Comparison of ENCODE assay signal across 8 cellular contexts in the genomic region with DNA sequence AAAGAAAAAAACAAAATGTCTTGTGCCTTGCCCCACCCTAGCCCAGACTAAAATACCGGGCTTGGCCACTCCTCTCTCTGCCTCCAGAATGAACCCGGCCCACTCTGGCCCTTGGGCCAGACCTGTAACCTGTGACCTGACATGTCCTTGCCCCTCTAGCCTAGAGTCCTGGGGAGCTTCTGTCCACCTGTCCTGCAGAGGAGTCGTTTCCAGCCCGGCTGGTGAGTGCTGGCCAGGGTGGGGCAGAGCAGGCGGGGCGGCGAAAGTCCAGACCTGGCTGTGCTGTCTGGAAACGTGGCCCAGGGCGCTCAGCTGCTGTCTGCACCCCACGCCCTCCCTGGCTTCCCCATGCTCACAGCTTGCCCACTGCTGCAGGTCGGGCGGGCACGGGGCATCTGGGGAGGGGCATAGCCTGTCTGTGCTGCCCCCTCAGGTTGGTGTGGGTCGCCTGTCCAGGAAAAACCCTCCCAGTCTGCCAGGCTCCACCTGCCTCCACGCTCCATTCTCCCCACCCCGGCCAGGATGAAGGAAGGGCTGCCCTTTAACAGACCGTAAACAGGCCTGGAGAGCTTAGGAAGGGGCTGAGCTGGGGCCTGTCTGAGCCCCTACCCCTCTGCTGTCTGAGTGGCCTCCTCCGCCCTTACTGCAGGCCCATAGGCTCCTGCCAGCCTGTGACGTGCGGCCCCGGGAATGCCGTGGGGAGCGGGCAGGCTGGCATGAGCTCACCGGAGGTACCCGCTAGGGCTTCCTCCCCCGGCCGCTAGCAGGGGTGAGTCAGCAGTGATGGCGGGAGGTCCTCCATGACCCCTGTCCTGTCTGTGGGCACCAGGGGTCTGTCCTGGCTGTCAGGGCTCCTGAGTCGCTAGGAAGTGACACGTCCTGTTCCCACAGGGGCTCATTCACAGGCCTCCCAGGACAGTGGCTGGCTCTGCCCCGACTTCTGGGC. TPM values are rescaled to one million over a fixed set of nuclear protein-coding genes. Genes with fewer than 3 reads are reported as not detected.
DNase-seq lines count a peak whose midpoint lies in the region; ATAC-seq and TF ChIP-seq lines count a peak whose summit lies in the region.

No MANE protein-coding gene starts in this region.

- ATAC-seq in left colon (peak; percentile 60), GM18909 (IDR thresholded peaks at IDR 0.05; ENCODE audit: poor library complexity, unreplicated experiment) (no peak)

- H3K4me1 ChIP-seq in HUES64 (ENCODE audit: insufficient read depth, low read length) (peaks cover 14% of the 10 kb centered on the region), suprapubic skin (peaks cover 71% of the 10 kb centered on the region)

- TF ChIP-seq EP300 in suprapubic skin (IDR thresholded peaks at IDR 0.05), result no peak

- H3K9me3 ChIP-seq in AG04450 (ENCODE audit: control insufficient read depth, insufficient read depth, low read length) (no peaks in the 10 kb centered on the region; the same call in 1 of the 2 replicates), HUES64 (ENCODE audit: insufficient read depth, low read depth, low read length) (no peaks in the 10 kb centered on the region), suprapubic skin (no peaks in the 10 kb centered on the region)

- CTCF ChIA-PET in AG04450 (lab: Charles Lee), result no interaction called here

- no peak for TF ChIP-seq POLR2A in suprapubic skin (IDR thresholded peaks at IDR 0.05)

- no peak overlapping the region for H3K9ac ChIP-seq in HUES64 (ENCODE audit: low read depth, low read length)

- H3K36me3 ChIP-seq in HUES64 (ENCODE audit: insufficient read depth, low read length) (peaks cover 34% of the 10 kb centered on the region), brain microvascular endothelial cell (replicated peaks) (peaks cover 34% of the 10 kb centered on the region), suprapubic skin (peaks cover 36% of the 10 kb centered on the region)

- H3K27ac ChIP-seq in AG04450 (ENCODE audit: low read depth, low read length) (peak overlapping the region; percentile 77), HUES64 (ENCODE audit: low read depth, low read length) (peak overlapping the region; percentile 18; the same call in 1 of the 2 replicates), brain microvascular endothelial cell (peak overlapping the region; percentile 73), suprapubic skin (peak overlapping the region; percentile 94)

- WGBS in HUES64, result 71% methylated on average over 31 of the region's 31 CpGs
- 8% methylated on average over 18 of the region's 31 CpGs for whole genome bisulfite sequencing in suprapubic skin

- intact Hi-C loops in left colon (cut with DNase I, micrococcal nuclease), result no loop called here

- no peaks in the 10 kb centered on the region for H3K27me3 ChIP-seq in AG04450 (ENCODE audit: control insufficient read depth, insufficient read depth, low read length)
- H3K27me3 ChIP-seq in HUES64 (ENCODE audit: insufficient read depth, low read length), result peaks cover 27% of the 10 kb centered on the region
- H3K27me3 ChIP-seq in brain microvascular endothelial cell (replicated peaks), result no peaks in the 10 kb centered on the region
- H3K27me3 ChIP-seq in suprapubic skin, result peaks cover 4% of the 10 kb centered on the region

- no peak for TF ChIP-seq CTCF in AG04450 (IDR thresholded peaks at IDR 0.05; ENCODE audit: low read depth, low read length)
- TF ChIP-seq CTCF in brain microvascular endothelial cell (IDR thresholded peaks at IDR 0.05; ENCODE audit: low read depth, low read length, missing control alignments), result no peak
- no peak for TF ChIP-seq CTCF in suprapubic skin (IDR thresholded peaks at IDR 0.05)

- no peak for DNase-seq in AG04450 (ENCODE audit: low read depth, low spot score)
- DNase-seq in brain microvascular endothelial cell, result no peak
- DNase-seq in left colon, result peak; percentile 82 to 85
- no peak for DNase-seq in suprapubic skin (ENCODE audit: low spot score in 2 of 2)
- DNase-seq in stimulated activated CD4-positive, alpha-beta T cell treated with anti-CD3 and anti-CD28 coated beads, Interleukin-4, amount 100 ng/mL, for 24 hours, result no peak
- DNase-seq in activated gamma-delta T cell (lab: John Stamatoyannopoulos, UW), result no peak

- in situ Hi-C loops in brain microvascular endothelial cell (cut with HindIII; ENCODE audit: low pct_ligation_motif_present, low sequenced_read_pairs), result no loop called here

- H3K4me3 ChIP-seq in AG04450 (ENCODE audit: low read depth, low read length) (peak overlapping the region; percentile 77), HUES64 (ENCODE audit: low read length) (no peak overlapping the region), brain microvascular endothelial cell (ENCODE audit: low read depth, low read length) (peak overlapping the region; percentile 39), suprapubic skin (peak overlapping the region; percentile 85)

- POLR2A ChIA-PET in AG04450 (lab: Yijun Ruan, JAX), result interaction anchor here (0.5 to 4.9 kb wide), 6 partner anchors 9 to 85 kb away, joined by 3 to 66 read pairs (median 8); partner anchors contain the start of genes PNPLA2, POLR2L, RPLP2 and TSPAN4

RNA-seq across cellular contexts. Expression of gene CD151, which starts 1.9 kb away (rescaled TPM):
- polyA plus RNA-seq in AG04450 (2011; rRNA removed), result 559 and 909 TPM in 2 replicates
- 366 and 557 TPM in 2 replicates for polyA minus RNA-seq in AG04450 (2011; rRNA and poly(A)+ RNA removed)
- 65.1 TPM for polyA plus RNA-seq in HUES64 (2013, experiment 1 of 2)
- 87.2 TPM for polyA plus RNA-seq in HUES64 (2013, experiment 2 of 2)
- total RNA-seq in left colon, result 100 to 1,000 TPM; 443 to 462 TPM
- total RNA-seq in suprapubic skin, result 100 to 1,000 TPM; 108 to 162 (median 150) TPM

RNA-seq across cellular contexts. Expression of gene CRACR2B, which starts 6.9 kb away (rescaled TPM):
- 0.26 and 0.36 TPM in 2 replicates for polyA plus RNA-seq in AG04450 (2011; rRNA removed)
- polyA minus RNA-seq in AG04450 (2011; rRNA and poly(A)+ RNA removed), result 0.18 TPM in 1 of 2 replicates, not detected in the other
- 7.4 TPM for polyA plus RNA-seq in HUES64 (2013, experiment 1 of 2)
- polyA plus RNA-seq in HUES64 (2013, experiment 2 of 2), result 10.2 TPM
- total RNA-seq in left colon (100 to 1,000 TPM; 117 to 122 TPM), suprapubic skin (10 to 100 TPM; 14.0 to 35.5 (median 29.6) TPM)

RNA-seq across cellular contexts. Expression of gene POLR2L, which starts 7.7 kb away (rescaled TPM):
- 211 and 431 TPM in 2 replicates for polyA plus RNA-seq in AG04450 (2011; rRNA removed)
- polyA minus RNA-seq in AG04450 (2011; rRNA and poly(A)+ RNA removed), result 61.0 and 70.5 TPM in 2 replicates
- 137 TPM for polyA plus RNA-seq in HUES64 (2013, experiment 1 of 2)
- polyA plus RNA-seq in HUES64 (2013, experiment 2 of 2), result 140 TPM
- total RNA-seq in left colon (10 to 100 TPM; 79.4 to 83.1 TPM), suprapubic skin (10 to 100 TPM; 31.1 to 76.4 (median 56.4) TPM)

RNA-seq across cellular contexts. Expression of gene TSPAN4, which starts 8.0 kb away (rescaled TPM):
- 92.6 and 134 TPM in 2 replicates for polyA plus RNA-seq in AG04450 (2011; rRNA removed)
- polyA minus RNA-seq in AG04450 (2011; rRNA and poly(A)+ RNA removed), result 42.0 and 58.6 TPM in 2 replicates
- polyA plus RNA-seq in HUES64 (2013, experiment 1 of 2), result 46.6 TPM
- 46.0 TPM for polyA plus RNA-seq in HUES64 (2013, experiment 2 of 2)
- 10 to 100 TPM; 11.7 to 20.2 TPM for total RNA-seq in left colon
- 10 to 100 TPM; 47.1 to 78.9 (median 59.7) TPM for total RNA-seq in suprapubic skin

RNA-seq across cellular contexts. Expression of gene PNPLA2, which starts 15.9 kb away (rescaled TPM):
- polyA plus RNA-seq in AG04450 (2011; rRNA removed), result 17.3 and 29.3 TPM in 2 replicates
- polyA minus RNA-seq in AG04450 (2011; rRNA and poly(A)+ RNA removed), result 31.5 and 47.7 TPM in 2 replicates
- polyA plus RNA-seq in HUES64 (2013, experiment 1 of 2), result 21.5 TPM
- 23.5 TPM for polyA plus RNA-seq in HUES64 (2013, experiment 2 of 2)
- total RNA-seq in left colon (100 to 1,000 TPM; 161 to 222 TPM), suprapubic skin (100 to 1,000 TPM in 1 of 4 donors, 10 to 100 TPM in 3; 74.9 to 117 (median 85.9) TPM)

Comparison
In these comparisons a context has a peak if more than half of its experiments do, and no peak if none do; other contexts are left out.
1. DNase-seq: peak in left colon (2 of 2); none in AG04450 (single experiment), brain microvascular endothelial cell (single experiment), suprapubic skin (0 of 2), stimulated activated CD4-positive, alpha-beta T cell treated with anti-CD3 and anti-CD28 coated beads, Interleukin-4, amount 100 ng/mL, for 24 hours (single experiment) and activated gamma-delta T cell (single experiment).
2. H3K27ac ChIP-seq: peak in every context shown above with its lines; median percentile 94 in suprapubic skin; 77 in AG04450; 73 in brain microvascular endothelial cell; 18 in HUES64.